ENCODE assay signal across 20 cellular contexts in the genomic region with DNA sequence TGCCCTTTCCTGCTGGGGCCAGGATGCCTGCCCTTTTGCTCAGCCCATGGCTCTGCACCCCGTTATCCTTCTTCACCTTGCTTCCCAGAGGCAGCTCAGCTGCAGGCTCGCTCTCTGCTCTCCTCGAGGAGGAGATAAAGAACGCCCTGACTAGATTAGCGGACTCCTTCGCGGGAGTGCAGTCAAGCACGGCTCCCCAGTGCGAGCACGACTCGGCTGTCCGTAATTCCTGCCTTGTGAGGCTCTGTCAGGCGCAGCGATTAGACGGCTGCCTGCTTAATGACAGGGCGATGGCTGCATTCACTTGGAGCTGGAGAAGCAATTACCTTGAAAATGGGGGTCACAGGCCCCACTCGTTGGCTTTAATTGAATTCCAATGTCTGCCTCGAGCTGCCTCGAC.
"Had no signal": no experiment of that assay in that cellular context is flagged by ENCODE, and none has a peak within 500 bp of the region (broad histone marks: within the 10 kb centered on the region; RNA-seq: fewer than 3 reads in every experiment).

No MANE protein-coding gene starts in this region.

- ATAC-seq: activated CD4-positive, CD25-positive, alpha-beta regulatory T cell treated with anti-CD3 and anti-CD28 coated beads, Interleukin-2, amount 50 U/mL, for 24 hours; natural killer cell; right cardiac atrium; stimulated activated naive CD8-positive, alpha-beta T cell treated with anti-CD3 and anti-CD28 coated beads, Interleukin-15, amount 100 ng/mL, for 72 hours had no signal

- H3K4me3 Mint-ChIP-seq: activated CD4-positive, alpha-beta T cell treated with anti-CD3 and anti-CD28 coated beads, Interleukin-2, amount 10 ng/mL, durations not matched to agents 7 days and 5 days; activated naive CD4-positive, alpha-beta T cell treated with anti-CD3 and anti-CD28 coated beads, Interleukin-2, amount 50 U/mL, for 24 hours; natural killer cell; stimulated activated naive CD8-positive, alpha-beta T cell treated with anti-CD3 and anti-CD28 coated beads, Interleukin-15, amount 100 ng/mL, for 72 hours had no signal

- H3K27me3 Mint-ChIP-seq: activated CD4-positive, alpha-beta T cell treated with anti-CD3 and anti-CD28 coated beads, Interleukin-2, amount 10 ng/mL, durations not matched to agents 7 days and 5 days; activated naive CD4-positive, alpha-beta T cell treated with anti-CD3 and anti-CD28 coated beads, Interleukin-2, amount 50 U/mL, for 24 hours; progenitor cell of endocrine pancreas; stimulated activated naive CD8-positive, alpha-beta T cell treated with anti-CD3 and anti-CD28 coated beads, Interleukin-15, amount 100 ng/mL, for 72 hours had no signal

- H3K36me3 ChIP-seq: uterus had no signal

- H3K9me3 Mint-ChIP-seq: activated CD4-positive, alpha-beta T cell treated with anti-CD3 and anti-CD28 coated beads, Interleukin-2, amount 10 ng/mL, durations not matched to agents 7 days and 5 days; activated naive CD4-positive, alpha-beta T cell treated with anti-CD3 and anti-CD28 coated beads, Interleukin-2, amount 50 U/mL, for 24 hours; natural killer cell; stimulated activated naive CD8-positive, alpha-beta T cell treated with anti-CD3 and anti-CD28 coated beads, Interleukin-15, amount 100 ng/mL, for 72 hours had no signal

- H3K27me3 ChIP-seq: ascending aorta, suprapubic skin, transverse colon, uterus had no signal

- H3K27ac Mint-ChIP-seq: activated CD4-positive, alpha-beta T cell treated with anti-CD3 and anti-CD28 coated beads, Interleukin-2, amount 10 ng/mL, durations not matched to agents 7 days and 5 days; activated naive CD4-positive, alpha-beta T cell treated with anti-CD3 and anti-CD28 coated beads, Interleukin-2, amount 50 U/mL, for 24 hours; natural killer cell; progenitor cell of endocrine pancreas had no signal

- H3K9me3 ChIP-seq: ascending aorta, suprapubic skin, transverse colon, uterus had no signal

- H3K4me1 ChIP-seq: ascending aorta, uterus had no signal

- DNase-seq: activated CD4-positive, alpha-beta T cell treated with anti-CD3 and anti-CD28 coated beads, Interleukin-2, amount 10 ng/mL, durations not matched to agents 7 days and 5 days; activated CD8-positive, alpha-beta memory T cell treated with anti-CD3 and anti-CD28 coated beads, Interleukin-2, amount 50 U/mL, for 48 hours; activated gamma-delta T cell; cerebellar nuclear complex; cortex of kidney; effector CD4-positive, alpha-beta T cell; head of caudate nucleus; kidney glomerular epithelial cell; natural killer cell; right cardiac atrium; stimulated activated naive CD8-positive, alpha-beta T cell treated with anti-CD3 and anti-CD28 coated beads, Interleukin-15, amount 100 ng/mL, for 72 hours; T-helper 1 cell; T-helper 9 cell; transverse colon; uterus had no signal

- H3K4me3 ChIP-seq: ascending aorta, suprapubic skin, transverse colon, uterus had no signal

- H3K27ac ChIP-seq: ascending aorta, suprapubic skin, transverse colon, uterus had no signal
